1 cellular context compared by ENCODE assay signal in the genomic region with DNA sequence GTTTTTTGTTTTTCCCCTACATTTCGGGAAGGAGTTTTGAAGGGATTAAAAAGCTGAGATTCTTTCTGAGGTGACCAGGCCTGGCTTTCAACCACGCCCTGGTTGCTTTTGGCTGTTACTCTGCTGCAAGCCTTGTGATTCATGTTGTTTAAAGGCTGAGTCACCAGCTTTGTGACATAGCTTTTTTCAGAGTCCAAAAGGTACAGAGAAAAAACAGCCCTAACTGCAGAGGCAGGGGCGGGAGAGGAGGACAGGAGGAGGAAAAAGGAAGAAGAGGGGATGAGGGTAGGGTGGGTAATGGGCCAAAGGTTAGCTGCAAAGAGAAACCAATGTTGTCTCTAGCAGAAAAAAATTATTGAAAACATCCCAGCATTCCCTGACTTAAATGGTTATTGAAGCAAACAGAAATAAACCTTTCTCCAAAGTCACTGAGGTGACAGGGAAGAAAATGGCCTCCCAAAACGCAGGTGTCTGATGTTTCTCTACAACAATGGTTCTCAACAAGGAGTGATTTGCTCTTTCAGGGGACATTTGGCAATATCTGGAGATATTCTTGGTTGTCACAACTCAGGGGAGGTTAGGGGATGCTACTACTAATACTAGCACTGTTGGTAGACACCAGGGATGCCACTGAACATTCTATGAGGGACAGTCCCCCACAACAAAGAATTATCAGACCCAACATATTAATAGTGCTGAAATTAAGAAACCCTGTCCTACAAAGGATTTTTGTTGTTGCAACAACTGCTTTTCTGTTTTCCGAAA.
TF ChIP-seq lines count a peak whose summit lies in the region.

No MANE protein-coding gene starts in this region.

TF ChIP-seq in K562, 482 proteins besides CTCF, POLR2A, EP300 and RAD21 (continued from another document and continues in another):
- TF ChIP-seq, protein P1, sequence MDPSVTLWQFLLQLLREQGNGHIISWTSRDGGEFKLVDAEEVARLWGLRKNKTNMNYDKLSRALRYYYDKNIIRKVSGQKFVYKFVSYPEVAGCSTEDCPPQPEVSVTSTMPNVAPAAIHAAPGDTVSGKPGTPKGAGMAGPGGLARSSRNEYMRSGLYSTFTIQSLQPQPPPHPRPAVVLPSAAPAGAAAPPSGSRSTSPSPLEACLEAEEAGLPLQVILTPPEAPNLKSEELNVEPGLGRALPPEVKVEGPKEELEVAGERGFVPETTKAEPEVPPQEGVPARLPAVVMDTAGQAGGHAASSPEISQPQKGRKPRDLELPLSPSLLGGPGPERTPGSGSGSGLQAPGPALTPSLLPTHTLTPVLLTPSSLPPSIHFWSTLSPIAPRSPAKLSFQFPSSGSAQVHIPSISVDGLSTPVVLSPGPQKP (CRISPR knock-in tag; IDR thresholded peaks at IDR 0.05): no peak
- TF ChIP-seq, protein P2, sequence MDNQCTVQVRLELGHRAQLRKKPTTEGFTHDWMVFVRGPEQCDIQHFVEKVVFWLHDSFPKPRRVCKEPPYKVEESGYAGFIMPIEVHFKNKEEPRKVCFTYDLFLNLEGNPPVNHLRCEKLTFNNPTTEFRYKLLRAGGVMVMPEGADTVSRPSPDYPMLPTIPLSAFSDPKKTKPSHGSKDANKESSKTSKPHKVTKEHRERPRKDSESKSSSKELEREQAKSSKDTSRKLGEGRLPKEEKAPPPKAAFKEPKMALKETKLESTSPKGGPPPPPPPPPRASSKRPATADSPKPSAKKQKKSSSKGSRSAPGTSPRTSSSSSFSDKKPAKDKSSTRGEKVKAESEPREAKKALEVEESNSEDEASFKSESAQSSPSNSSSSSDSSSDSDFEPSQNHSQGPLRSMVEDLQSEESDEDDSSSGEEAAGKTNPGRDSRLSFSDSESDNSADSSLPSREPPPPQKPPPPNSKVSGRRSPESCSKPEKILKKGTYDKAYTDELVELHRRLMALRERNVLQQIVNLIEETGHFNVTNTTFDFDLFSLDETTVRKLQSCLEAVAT (IDR thresholded peaks at IDR 0.05): peak; percentile 77 to 88
- TF ChIP-seq ZNF311 (CRISPR knock-in tag; IDR thresholded peaks at IDR 0.05) (no peak), RFX1 (IDR thresholded peaks at IDR 0.05) (no peak), HNRNPK (IDR thresholded peaks at IDR 0.05; ENCODE audit: low read depth, low read length, poor library complexity, severe bottlenecking) (no peak), CHD1 (IDR thresholded peaks at IDR 0.05; ENCODE audit: low read length) (no peak), ZNF263 (CRISPR knock-in tag; IDR thresholded peaks at IDR 0.05; ENCODE audit: borderline replicate concordance) (no peak), RBM17 (IDR thresholded peaks at IDR 0.05; ENCODE audit: borderline replicate concordance, low read depth, low read length) (no peak), NRF1 (conservative IDR thresholded peaks at IDR 0.05 in 1 of 2, IDR thresholded peaks at IDR 0.05 in 1 of 2) (no peak), ARNT (IDR thresholded peaks at IDR 0.05) (no peak), MIER1 (IDR thresholded peaks at IDR 0.05; ENCODE audit: low read depth) (0 out of 2 replicates have a peak, but pooled peaks have one; percentile 30), NFIX (CRISPR knock-in tag; IDR thresholded peaks at IDR 0.05; ENCODE audit: low read depth) (no peak), TFAP4 (CRISPR knock-in tag; IDR thresholded peaks at IDR 0.05; ENCODE audit: borderline replicate concordance) (no peak), HDAC2 (IDR thresholded peaks at IDR 0.05) (peak; percentile 31), SAFB2 (IDR thresholded peaks at IDR 0.05; ENCODE audit: borderline replicate concordance, low read depth, low read length, severe bottlenecking) (no peak), E2F3 (CRISPR knock-in tag; IDR thresholded peaks at IDR 0.05) (no peak), BDP1 (IDR thresholded peaks at IDR 0.05; ENCODE audit: insufficient read depth, insufficient read length) (no peak), ZNF584 (CRISPR knock-in tag; IDR thresholded peaks at IDR 0.05; ENCODE audit: low read depth) (no peak; the same call in 1 of the 2 replicates), IRF2 (CRISPR knock-in tag; IDR thresholded peaks at IDR 0.05) (no peak), CC2D1A (IDR thresholded peaks at IDR 0.05) (no peak), CUX1 (CRISPR knock-in tag; IDR thresholded peaks at IDR 0.05) (0 out of 2 replicates have a peak, but pooled peaks have one; percentile 50), TBL1XR1 (IDR thresholded peaks at IDR 0.05; ENCODE audit: low read length in 2 of 2) (peak; percentile 23 to 28; a peak in 1 of 4 replicates), HMGXB4 (CRISPR knock-in tag; IDR thresholded peaks at IDR 0.05) (no peak), PHF21A (IDR thresholded peaks at IDR 0.05; ENCODE audit: borderline replicate concordance, low read depth) (peak; percentile 83; the same call in 1 of the 2 replicates), SIX5 (IDR thresholded peaks at IDR 0.05; ENCODE audit: borderline replicate concordance in 1 of 2, insufficient read depth in 1 of 2, low read depth in 1 of 2, low read length in 2 of 2) (no peak), NCOA4 (IDR thresholded peaks at IDR 0.05; ENCODE audit: partially characterized antibody) (no peak), ARID4B (CRISPR knock-in tag; IDR thresholded peaks at IDR 0.05) (no peak), OTX1 (CRISPR knock-in tag; IDR thresholded peaks at IDR 0.05) (0 out of 2 replicates have a peak, but pooled peaks have one; percentile 31), NONO (IDR thresholded peaks at IDR 0.05; ENCODE audit: low read depth in 2 of 2, low read length in 1 of 2) (no peak), ZBTB12 (CRISPR knock-in tag; IDR thresholded peaks at IDR 0.05) (0 out of 2 replicates have a peak, but pooled peaks have one; percentile 22), MBD2 (IDR thresholded peaks at IDR 0.05; ENCODE audit: borderline replicate concordance, low read depth) (no peak; the same call in 1 of the 2 replicates), BRD4 (IDR thresholded peaks at IDR 0.05) (peak; percentile 78), TEAD1 (CRISPR knock-in tag; IDR thresholded peaks at IDR 0.05) (no peak), ILF3 (IDR thresholded peaks at IDR 0.05; ENCODE audit: borderline replicate concordance) (no peak)
- TF ChIP-seq, protein P3, sequence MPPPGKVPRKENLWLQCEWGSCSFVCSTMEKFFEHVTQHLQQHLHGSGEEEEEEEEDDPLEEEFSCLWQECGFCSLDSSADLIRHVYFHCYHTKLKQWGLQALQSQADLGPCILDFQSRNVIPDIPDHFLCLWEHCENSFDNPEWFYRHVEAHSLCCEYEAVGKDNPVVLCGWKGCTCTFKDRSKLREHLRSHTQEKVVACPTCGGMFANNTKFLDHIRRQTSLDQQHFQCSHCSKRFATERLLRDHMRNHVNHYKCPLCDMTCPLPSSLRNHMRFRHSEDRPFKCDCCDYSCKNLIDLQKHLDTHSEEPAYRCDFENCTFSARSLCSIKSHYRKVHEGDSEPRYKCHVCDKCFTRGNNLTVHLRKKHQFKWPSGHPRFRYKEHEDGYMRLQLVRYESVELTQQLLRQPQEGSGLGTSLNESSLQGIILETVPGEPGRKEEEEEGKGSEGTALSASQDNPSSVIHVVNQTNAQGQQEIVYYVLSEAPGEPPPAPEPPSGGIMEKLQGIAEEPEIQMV (tag; conservative IDR thresholded peaks at IDR 0.05; ENCODE audit: low read depth): 0 out of 2 replicates have a peak, but pooled peaks have one; percentile 10
- TF ChIP-seq, protein P4, sequence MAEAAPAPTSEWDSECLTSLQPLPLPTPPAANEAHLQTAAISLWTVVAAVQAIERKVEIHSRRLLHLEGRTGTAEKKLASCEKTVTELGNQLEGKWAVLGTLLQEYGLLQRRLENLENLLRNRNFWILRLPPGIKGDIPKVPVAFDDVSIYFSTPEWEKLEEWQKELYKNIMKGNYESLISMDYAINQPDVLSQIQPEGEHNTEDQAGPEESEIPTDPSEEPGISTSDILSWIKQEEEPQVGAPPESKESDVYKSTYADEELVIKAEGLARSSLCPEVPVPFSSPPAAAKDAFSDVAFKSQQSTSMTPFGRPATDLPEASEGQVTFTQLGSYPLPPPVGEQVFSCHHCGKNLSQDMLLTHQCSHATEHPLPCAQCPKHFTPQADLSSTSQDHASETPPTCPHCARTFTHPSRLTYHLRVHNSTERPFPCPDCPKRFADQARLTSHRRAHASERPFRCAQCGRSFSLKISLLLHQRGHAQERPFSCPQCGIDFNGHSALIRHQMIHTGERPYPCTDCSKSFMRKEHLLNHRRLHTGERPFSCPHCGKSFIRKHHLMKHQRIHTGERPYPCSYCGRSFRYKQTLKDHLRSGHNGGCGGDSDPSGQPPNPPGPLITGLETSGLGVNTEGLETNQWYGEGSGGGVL (CRISPR knock-in tag; IDR thresholded peaks at IDR 0.05): no peak
